In the genomic region with DNA sequence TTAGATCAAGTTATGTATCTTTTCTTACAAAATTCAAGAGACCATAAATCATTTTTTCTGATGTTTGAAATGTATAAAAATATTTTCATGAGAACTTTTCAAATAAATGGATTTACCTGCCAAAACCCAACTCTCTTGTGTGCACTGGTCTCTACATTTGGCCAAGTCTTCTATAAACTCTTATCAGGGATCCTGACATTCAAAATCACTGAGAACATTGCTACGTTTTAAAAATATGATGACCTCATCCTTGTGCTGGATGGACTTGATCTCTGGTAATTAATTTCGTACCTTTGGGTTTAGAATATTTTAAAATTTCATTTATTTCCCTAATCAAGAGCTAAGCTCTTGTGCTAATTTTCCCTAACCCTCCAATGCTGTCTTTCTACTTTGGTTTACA, we compare ENCODE assay signal across 26 cellular contexts.
DNase-seq lines count a peak whose midpoint lies in the region; ATAC-seq, FAIRE-seq and TF ChIP-seq lines count a peak whose summit lies in the region.
"Had no signal": no experiment of that assay in that cellular context is flagged by ENCODE, and none has a peak within 500 bp of the region (broad histone marks: within the 10 kb centered on the region; RNA-seq: fewer than 3 reads in every experiment).

No MANE protein-coding gene starts in this region.

- CTCF ChIA-PET in K562 (lab: Yijun Ruan, JAX; ENCODE audit: low intra/inter-chr PET ratio), result no interaction called here

- no peak for ATAC-seq in K562
- ATAC-seq: CD8-positive, alpha-beta T cell; Panc1 had no signal

- no peaks in the 10 kb centered on the region for H4K20me1 ChIP-seq in K562 (replicated peaks; ENCODE audit: control insufficient read depth, insufficient read depth, low read length)

- POLR2A ChIA-PET in K562 (lab: Yijun Ruan, JAX), result no interaction called here

- TF ChIP-seq EP300 in K562 (IDR thresholded peaks at IDR 0.05; ENCODE audit: low read length), result no peak

- no peak for TF ChIP-seq POLR2A in K562 (conservative IDR thresholded peaks at IDR 0.05)

- H3K9me1 ChIP-seq in K562 (ENCODE audit: control insufficient read depth, insufficient read depth, low read length), result no peaks in the 10 kb centered on the region

- BruUV-seq in K562 (replicated peaks; lab: Mats Ljungman, UMichigan), result no TSS peak

- no peak overlapping the region for H2AFZ ChIP-seq in K562 (ENCODE audit: low read depth, low read length)

- H3K9ac ChIP-seq in K562 (ENCODE audit: insufficient read depth in 1 of 2, low read depth in 2 of 2, low read length in 2 of 2) (no peak overlapping the region), kidney (ENCODE audit: low read length in 2 of 2) (no peak overlapping the region), stomach smooth muscle (ENCODE audit: low read length in 2 of 2) (no peak overlapping the region)
- H3K9ac ChIP-seq: SK-N-SH had no signal

- H3K4me3 ChIP-seq in K562 (no peak overlapping the region), kidney (ENCODE audit: low read length in 2 of 2) (no peak overlapping the region), stomach smooth muscle (ENCODE audit: low read length in 2 of 2) (no peak overlapping the region)
- H3K4me3 ChIP-seq: MG63 had no signal

- H3K36me3 ChIP-seq in K562 (ENCODE audit: control insufficient read depth, insufficient read depth, low read length), result no peaks in the 10 kb centered on the region
- no peaks in the 10 kb centered on the region for H3K36me3 ChIP-seq in kidney (ENCODE audit: control insufficient read depth in 1 of 2, insufficient read depth in 2 of 2, low read length in 2 of 2)
- H3K36me3 ChIP-seq in stomach smooth muscle (ENCODE audit: control insufficient read depth in 2 of 2, insufficient read depth in 2 of 2, low read length in 2 of 2), result no peaks in the 10 kb centered on the region
- H3K36me3 ChIP-seq: MG63 had no signal

- no peak for TF ChIP-seq RAD21 in K562 (CRISPR knock-in tag; conservative IDR thresholded peaks at IDR 0.05 in 1 of 2, IDR thresholded peaks at IDR 0.05 in 1 of 2)

- TF ChIP-seq CTCF in K562 (IDR thresholded peaks at IDR 0.05 in 2 of 3, conservative IDR thresholded peaks at IDR 0.05 in 1 of 3; ENCODE audit: insufficient read depth in 2 of 3, low read depth in 1 of 3, low read length in 3 of 3), result no peak
- TF ChIP-seq CTCF in kidney (IDR thresholded peaks at IDR 0.05; ENCODE audit: borderline replicate concordance, extremely low read depth, insufficient read depth), result no peak

- H3K4me1 ChIP-seq in K562 (replicated peaks in 1 of 2; ENCODE audit: control insufficient read depth in 2 of 2, insufficient read depth in 2 of 2, low read length in 2 of 2), result no peaks in the 10 kb centered on the region; a peak in 1 of 5 replicates
- H3K4me1 ChIP-seq in kidney (ENCODE audit: control insufficient read depth in 1 of 2, insufficient read depth in 1 of 2, low read depth in 1 of 2, low read length in 2 of 2), result peaks cover 0 to 3% of the 10 kb centered on the region in 2 donors
- peaks cover 20% of the 10 kb centered on the region for H3K4me1 ChIP-seq in stomach smooth muscle (ENCODE audit: control insufficient read depth, insufficient read depth, low read length)

- no peak overlapping the region for H3K27ac ChIP-seq in K562 (ENCODE audit: extremely low read depth, low read depth, low read length)
- no peak overlapping the region for H3K27ac ChIP-seq in kidney (ENCODE audit: low read depth in 2 of 2, low read length in 2 of 2)
- H3K27ac ChIP-seq in stomach smooth muscle (ENCODE audit: low read length), result peak overlapping the region; percentile 46
- H3K27ac ChIP-seq: 22Rv1, C4-2B, RWPE1 had no signal

- 2% methylated on average over 2 of the region's 2 CpGs for WGBS in K562 (ENCODE audit: insufficient coverage, low coverage, missing lambda C conversion rate)

- H3K4me2 ChIP-seq in K562 (ENCODE audit: insufficient read depth, low read length), result no peak overlapping the region
- H3K4me2 ChIP-seq: SK-N-SH had no signal

- intact Hi-C loops in K562 (cut with micrococcal nuclease), result no loop called here
- intact Hi-C loops in kidney (cut with DNase I), result no loop called here

- H3K79me2 ChIP-seq in K562 (ENCODE audit: control insufficient read depth, insufficient read depth, low read length), result no peaks in the 10 kb centered on the region

- FAIRE-seq in K562 (lab: Jason Lieb, UNC) (no peak), kidney (lab: Jason Lieb, UNC) (peak; percentile 21)
- FAIRE-seq: GM12891, H54 had no signal

- H3K27me3 ChIP-seq in K562 (ENCODE audit: control insufficient read depth in 2 of 2, insufficient read depth in 2 of 2, low read length in 2 of 2), result no peaks in the 10 kb centered on the region
- H3K27me3 ChIP-seq in stomach smooth muscle (ENCODE audit: control insufficient read depth in 1 of 2, insufficient read depth in 2 of 2, low read length in 2 of 2), result no peaks in the 10 kb centered on the region
- H3K27me3 ChIP-seq: MG63 had no signal

- DNase-seq in NCI-H82 treated with DMSO at 0.1 percent for 48 hours (lab: John Stamatoyannopoulos, UW; ENCODE audit: unreplicated experiment), result peak; percentile 78
- DNase-seq in NCI-H82 (lab: John Stamatoyannopoulos, UW), result no peak
- no peak for DNase-seq in K562 (ENCODE audit: extremely low read depth in 1 of 4, low spot score in 3 of 4)
- DNase-seq in kidney, result no peak
- DNase-seq in SK-N-DZ (ENCODE audit: low spot score), result no peak
- DNase-seq in activated T-cell treated with anti-CD3 and anti-CD28 coated beads, Interleukin-2, amount 50 U/mL, for 1 hour, result no peak
- DNase-seq in DMS53 (lab: John Stamatoyannopoulos, UW), result no peak
- DNase-seq: CD8-positive, alpha-beta T cell; DMS 273 treated with DMSO at 0.1 percent for 48 hours; DMS79 treated with DMSO at 0.1 percent for 48 hours; GF-D8; KG1; MG63; NCI-H2029; NCI-H446; NCI-H524 treated with DMSO at 0.1 percent for 48 hours; NCI-H774; SHP77 treated with DMSO at 0.1 percent for 48 hours; SK-N-SH had no signal

- in situ Hi-C loops in K562 (cut with MboI), result no loop called here

- H3K9me3 ChIP-seq in K562 (replicated peaks; ENCODE audit: control insufficient read depth, insufficient read depth, low read depth, low read length) (no peaks in the 10 kb centered on the region), kidney (ENCODE audit: control insufficient read depth in 1 of 2, low read length in 2 of 2) (no peaks in the 10 kb centered on the region), stomach smooth muscle (ENCODE audit: control insufficient read depth in 2 of 2, low read length in 2 of 2) (no peaks in the 10 kb centered on the region)
- H3K9me3 ChIP-seq: MG63, SK-N-SH had no signal

TF ChIP-seq in K562, 482 proteins besides CTCF, POLR2A, EP300 and RAD21:
- TF ChIP-seq, protein P1, sequence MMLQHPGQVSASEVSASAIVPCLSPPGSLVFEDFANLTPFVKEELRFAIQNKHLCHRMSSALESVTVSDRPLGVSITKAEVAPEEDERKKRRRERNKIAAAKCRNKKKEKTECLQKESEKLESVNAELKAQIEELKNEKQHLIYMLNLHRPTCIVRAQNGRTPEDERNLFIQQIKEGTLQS (IDR thresholded peaks at IDR 0.05), result 0 out of 2 replicates have a peak, but pooled peaks have one; percentile 15
- TF ChIP-seq, protein P1 (CRISPR knock-in tag; conservative IDR thresholded peaks at IDR 0.05), result no peak
- no peak for TF ChIP-seq PCBP2 (IDR thresholded peaks at IDR 0.05; ENCODE audit: low read depth, low read length, poor library complexity, severe bottlenecking)
- TF ChIP-seq, protein P2, sequence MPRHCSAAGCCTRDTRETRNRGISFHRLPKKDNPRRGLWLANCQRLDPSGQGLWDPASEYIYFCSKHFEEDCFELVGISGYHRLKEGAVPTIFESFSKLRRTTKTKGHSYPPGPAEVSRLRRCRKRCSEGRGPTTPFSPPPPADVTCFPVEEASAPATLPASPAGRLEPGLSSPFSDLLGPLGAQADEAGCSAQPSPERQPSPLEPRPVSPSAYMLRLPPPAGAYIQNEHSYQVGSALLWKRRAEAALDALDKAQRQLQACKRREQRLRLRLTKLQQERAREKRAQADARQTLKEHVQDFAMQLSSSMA (CRISPR knock-in tag; IDR thresholded peaks at IDR 0.05), result no peak
